Comparison of ENCODE assay signal across 3 cellular contexts in the genomic region with DNA sequence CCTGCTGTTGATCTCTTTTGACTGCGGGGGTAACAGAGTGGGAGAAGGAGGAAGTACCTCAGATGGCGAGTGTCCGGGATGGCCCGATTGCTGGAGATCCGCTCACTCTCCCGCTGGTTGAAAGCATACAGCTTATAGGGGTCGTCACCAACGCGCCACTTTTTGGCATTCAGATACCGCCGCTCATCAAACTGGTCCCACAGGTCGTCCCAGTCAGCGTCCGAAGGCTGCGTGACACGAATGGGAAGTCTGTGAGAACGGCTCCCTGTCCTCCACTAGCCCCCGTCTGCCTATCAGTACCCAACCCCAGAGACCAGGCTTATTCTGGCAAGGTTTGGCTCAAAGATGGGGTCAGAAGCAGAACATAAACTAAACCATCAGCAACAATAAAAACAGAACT.
"Had no signal": no experiment of that assay in that cellular context is flagged by ENCODE, and none has a peak within 500 bp of the region (broad histone marks: within the 10 kb centered on the region; RNA-seq: fewer than 3 reads in every experiment).

No MANE protein-coding gene starts in this region.

- H3K4me3 ChIP-seq: GM12878 had no signal

- DNase-seq: GDM1, GF-D8 had no signal

- ATAC-seq: GM12878 had no signal
